In the genomic region with DNA sequence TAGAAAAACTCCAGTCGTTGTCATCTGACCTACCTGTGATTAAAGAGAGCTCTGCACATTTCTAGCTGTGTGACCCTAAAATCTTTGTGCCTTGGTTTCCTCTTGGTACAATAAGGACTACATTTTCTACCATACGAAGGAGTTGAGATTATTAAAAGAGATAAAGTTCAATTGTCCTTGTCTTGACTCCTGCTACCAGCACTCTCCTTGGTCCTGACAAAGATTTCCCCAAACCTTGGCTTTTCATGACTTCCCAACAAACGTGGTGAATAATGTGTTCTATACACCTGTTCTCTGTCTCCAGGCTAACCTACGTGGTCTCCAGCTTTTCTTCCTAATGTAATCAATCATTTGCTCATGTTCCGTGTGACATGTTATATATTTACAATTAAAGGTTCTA, we compare ENCODE assay signal across 24 cellular contexts.
"Had no signal": no experiment of that assay in that cellular context is flagged by ENCODE, and none has a peak within 500 bp of the region (broad histone marks: within the 10 kb centered on the region; RNA-seq: fewer than 3 reads in every experiment).

No MANE protein-coding gene starts in this region.

- H3K27ac ChIP-seq: gastrocnemius medialis, left lung, parathyroid adenoma, right lobe of liver, tibial nerve, upper lobe of left lung had no signal

- H3K27me3 Mint-ChIP-seq: stimulated activated naive B cell treated with anti-CD40 and anti-IgM and Interleukin-4, amounts not matched to agents 10 μg/mL and 1 μg/mL and 100 μg/mL, for 72 hours had no signal

- H2AFZ ChIP-seq: parathyroid adenoma had no signal

- H3K36me3 ChIP-seq: gastrocnemius medialis, left lung, right lobe of liver, thoracic aorta, tibial nerve, upper lobe of left lung had no signal

- H3K79me2 ChIP-seq: parathyroid adenoma had no signal

- H3K9ac ChIP-seq: parathyroid adenoma had no signal

- H3K4me1 Mint-ChIP-seq: naive B cell; stimulated activated naive B cell treated with anti-CD40 and anti-IgM and Interleukin-4, amounts not matched to agents 10 μg/mL and 1 μg/mL and 100 μg/mL, for 72 hours had no signal

- H3K4me3 Mint-ChIP-seq: mesothelial cell of epicardium; naive B cell; natural killer cell treated with Interleukin-12 subunit alpha and Interleukin-12 subunit beta and Interleukin-15 and Interleukin-18, amount 100 ng/mL, for 72 hours; neural crest cell; stimulated activated naive B cell treated with anti-CD40 and anti-IgM and Interleukin-4, amounts not matched to agents 10 μg/mL and 1 μg/mL and 100 μg/mL, for 72 hours; stimulated activated naive CD8-positive, alpha-beta T cell treated with anti-CD3 and anti-CD28 coated beads, Interleukin-15, Interleukin-2, amounts not matched to agents 100 ng/mL and 50 ng/mL, for 24 hours had no signal

- H3K27ac Mint-ChIP-seq: naive B cell; natural killer cell treated with Interleukin-12 subunit alpha and Interleukin-12 subunit beta and Interleukin-15 and Interleukin-18, amount 100 ng/mL, for 72 hours; progenitor cell of endocrine pancreas; stimulated activated naive B cell treated with anti-CD40 and anti-IgM and Interleukin-4, amounts not matched to agents 10 μg/mL and 1 μg/mL and 100 μg/mL, for 72 hours; stimulated activated naive CD8-positive, alpha-beta T cell treated with anti-CD3 and anti-CD28 coated beads, Interleukin-15, Interleukin-2, amounts not matched to agents 100 ng/mL and 50 ng/mL, for 24 hours had no signal

- ATAC-seq: mucosa of descending colon; natural killer cell treated with Interleukin-12 subunit alpha and Interleukin-12 subunit beta and Interleukin-15 and Interleukin-18, amount 100 ng/mL, for 72 hours; stimulated activated naive B cell treated with anti-CD40 and anti-IgM and Interleukin-4, amounts not matched to agents 10 μg/mL and 1 μg/mL and 100 μg/mL, for 72 hours had no signal

- H3K4me1 ChIP-seq: gastrocnemius medialis, parathyroid adenoma had no signal

- H3K36me3 Mint-ChIP-seq: mesothelial cell of epicardium; naive B cell; natural killer cell treated with Interleukin-12 subunit alpha and Interleukin-12 subunit beta and Interleukin-15 and Interleukin-18, amount 100 ng/mL, for 72 hours; stimulated activated naive B cell treated with anti-CD40 and anti-IgM and Interleukin-4, amounts not matched to agents 10 μg/mL and 1 μg/mL and 100 μg/mL, for 72 hours had no signal

- H3K27me3 ChIP-seq: gastrocnemius medialis, left lung, right lobe of liver, tibial nerve, upper lobe of left lung had no signal

- FAIRE-seq: kidney, small intestine, urothelium cell line had no signal

- H3K9me3 Mint-ChIP-seq: mesothelial cell of epicardium; natural killer cell treated with Interleukin-12 subunit alpha and Interleukin-12 subunit beta and Interleukin-15 and Interleukin-18, amount 100 ng/mL, for 72 hours; neural crest cell; stimulated activated naive B cell treated with anti-CD40 and anti-IgM and Interleukin-4, amounts not matched to agents 10 μg/mL and 1 μg/mL and 100 μg/mL, for 72 hours; stimulated activated naive CD8-positive, alpha-beta T cell treated with anti-CD3 and anti-CD28 coated beads, Interleukin-15, Interleukin-2, amounts not matched to agents 100 ng/mL and 50 ng/mL, for 24 hours had no signal

- H3K4me3 ChIP-seq: gastrocnemius medialis, left lung, mucosa of descending colon, right lobe of liver, thoracic aorta, tibial nerve, upper lobe of left lung had no signal

- DNase-seq: cortex of kidney; effector CD4-positive, alpha-beta T cell; foreskin fibroblast; gastrocnemius medialis; kidney; left cardiac atrium; left lung; mucosa of descending colon; naive B cell; right lobe of liver; small intestine; stimulated activated CD4-positive, alpha-beta T cell treated with anti-CD3 and anti-CD28 coated beads, Interleukin-15, amount 100 ng/mL, for 24 hours; stimulated activated CD4-positive, alpha-beta T cell treated with anti-CD3 and anti-CD28 coated beads, Interleukin-2, amount 100 ng/mL, for 48 hours; stimulated activated naive B cell treated with anti-CD40 and anti-IgM and Interleukin-4, amounts not matched to agents 10 μg/mL and 1 μg/mL and 100 μg/mL, for 72 hours; upper lobe of left lung had no signal

- H3K9me3 ChIP-seq: gastrocnemius medialis, left lung, mucosa of descending colon, right lobe of liver, thoracic aorta, tibial nerve, upper lobe of left lung had no signal
